Comparison of ENCODE assay signal across 27 cellular contexts in genomic region chr11:13110145-13110544, GRCh38.
"Had no signal": no experiment of that assay in that cellular context is flagged by ENCODE, and none has a peak within 500 bp of the region (broad histone marks: within the 10 kb centered on the region; RNA-seq: fewer than 3 reads in every experiment).

No MANE protein-coding gene starts in this region.

- H3K36me3 Mint-ChIP-seq: activated naive CD4-positive, alpha-beta T cell treated with anti-CD3 and anti-CD28 coated beads, Interleukin-2, amount 10 ng/mL, durations not matched to agents 7 days and 5 days; activated naive CD8-positive, alpha-beta T cell treated with anti-CD3 and anti-CD28 coated beads, Interleukin-2, amount 10 ng/mL, durations not matched to agents 7 days and 5 days; WTC11 had no signal

- H3K27ac ChIP-seq: brain microvascular endothelial cell, gastroesophageal sphincter, VCaP had no signal

- H3K27ac Mint-ChIP-seq: activated CD4-positive, alpha-beta memory T cell treated with anti-CD3 and anti-CD28 coated beads, Interleukin-2, amount 10 ng/mL, durations not matched to agents 7 days and 5 days; activated CD4-positive, alpha-beta T cell treated with anti-CD3 and anti-CD28 coated beads, Interleukin-2, amount 10 ng/mL, durations not matched to agents 7 days and 5 days; activated naive CD4-positive, alpha-beta T cell treated with anti-CD3 and anti-CD28 coated beads, Interleukin-2, amount 10 ng/mL, durations not matched to agents 7 days and 5 days; activated naive CD4-positive, alpha-beta T cell treated with anti-CD3 and anti-CD28 coated beads, Interleukin-2, amount 50 U/mL, for 72 hours; activated naive CD8-positive, alpha-beta T cell treated with anti-CD3 and anti-CD28 coated beads, Interleukin-2, amount 10 ng/mL, durations not matched to agents 7 days and 5 days; activated T-cell treated with anti-CD3 and anti-CD28 coated beads, Interleukin-2, amount 50 U/mL, for 24 hours; activated T-cell treated with anti-CD3 and anti-CD28 coated beads, Interleukin-2, amount 50 U/mL, for 72 hours; WTC11 had no signal

- H3K27me3 ChIP-seq: brain microvascular endothelial cell, gastroesophageal sphincter had no signal

- H3K4me1 Mint-ChIP-seq: activated naive CD8-positive, alpha-beta T cell treated with anti-CD3 and anti-CD28 coated beads, Interleukin-2, amount 10 ng/mL, durations not matched to agents 7 days and 5 days had no signal

- H3K4me3 ChIP-seq: gastroesophageal sphincter had no signal

- H3K9me3 Mint-ChIP-seq: activated CD4-positive, alpha-beta memory T cell treated with anti-CD3 and anti-CD28 coated beads, Interleukin-2, amount 10 ng/mL, durations not matched to agents 7 days and 5 days; activated CD4-positive, alpha-beta T cell treated with anti-CD3 and anti-CD28 coated beads, Interleukin-2, amount 10 ng/mL, durations not matched to agents 7 days and 5 days; activated naive CD4-positive, alpha-beta T cell treated with anti-CD3 and anti-CD28 coated beads, Interleukin-2, amount 10 ng/mL, durations not matched to agents 7 days and 5 days; activated naive CD8-positive, alpha-beta T cell treated with anti-CD3 and anti-CD28 coated beads, Interleukin-2, amount 10 ng/mL, durations not matched to agents 7 days and 5 days had no signal

- ATAC-seq: activated naive CD4-positive, alpha-beta T cell treated with anti-CD3 and anti-CD28 coated beads, Interleukin-2, amount 50 U/mL, for 72 hours; activated T-cell treated with anti-CD3 and anti-CD28 coated beads, Interleukin-2, amount 50 U/mL, for 72 hours; esophagus mucosa; gastroesophageal sphincter; WTC11 had no signal

- DNase-seq: activated CD4-positive, alpha-beta memory T cell treated with anti-CD3 and anti-CD28 coated beads, Interleukin-2, amount 10 ng/mL, durations not matched to agents 7 days and 5 days; activated CD4-positive, alpha-beta T cell treated with anti-CD3 and anti-CD28 coated beads for 1 hour; activated CD4-positive, alpha-beta T cell treated with anti-CD3 and anti-CD28 coated beads for 4 hours; activated CD4-positive, alpha-beta T cell treated with anti-CD3 and anti-CD28 coated beads, Interleukin-2, amount 10 ng/mL, durations not matched to agents 7 days and 5 days; activated CD4-positive, alpha-beta T cell treated with anti-CD3 and anti-CD28 coated beads, Interleukin-2, amount 50 U/mL, for 4 hours; activated CD8-positive, alpha-beta memory T cell treated with anti-CD3 and anti-CD28 coated beads, Interleukin-2, amount 50 U/mL, for 48 hours; activated gamma-delta T cell; activated naive CD4-positive, alpha-beta T cell; activated naive CD4-positive, alpha-beta T cell treated with anti-CD3 and anti-CD28 coated beads, Interleukin-2, amount 10 ng/mL, durations not matched to agents 7 days and 5 days; activated naive CD8-positive, alpha-beta T cell treated with anti-CD3 and anti-CD28 coated beads, Interleukin-2, amount 10 ng/mL, durations not matched to agents 7 days and 5 days; activated T-cell treated with anti-CD3 and anti-CD28 coated beads for 4 hours; activated T-cell treated with anti-CD3 and anti-CD28 coated beads, Interleukin-2, amount 50 U/mL, for 24 hours; activated T-cell treated with anti-CD3 and anti-CD28 coated beads, Interleukin-2, amount 50 U/mL, for 72 hours; anterior cingulate cortex; brain microvascular endothelial cell; caudate nucleus; effector CD8-positive, alpha-beta T cell; T-helper 2 cell; T-helper 9 cell had no signal

- FAIRE-seq: astrocyte, colon, TTC549 had no signal

- H3K36me3 ChIP-seq: brain microvascular endothelial cell, gastroesophageal sphincter had no signal

- H3K9me3 ChIP-seq: gastroesophageal sphincter had no signal

- H3K4me3 Mint-ChIP-seq: activated CD4-positive, alpha-beta memory T cell treated with anti-CD3 and anti-CD28 coated beads, Interleukin-2, amount 10 ng/mL, durations not matched to agents 7 days and 5 days; activated CD4-positive, alpha-beta T cell treated with anti-CD3 and anti-CD28 coated beads, Interleukin-2, amount 10 ng/mL, durations not matched to agents 7 days and 5 days; activated naive CD4-positive, alpha-beta T cell treated with anti-CD3 and anti-CD28 coated beads, Interleukin-2, amount 10 ng/mL, durations not matched to agents 7 days and 5 days; activated naive CD8-positive, alpha-beta T cell treated with anti-CD3 and anti-CD28 coated beads, Interleukin-2, amount 10 ng/mL, durations not matched to agents 7 days and 5 days; activated T-cell treated with anti-CD3 and anti-CD28 coated beads, Interleukin-2, amount 50 U/mL, for 24 hours; activated T-cell treated with anti-CD3 and anti-CD28 coated beads, Interleukin-2, amount 50 U/mL, for 72 hours; WTC11 had no signal
